In genomic region chrX:106932960-106933537, GRCh38 we compare ENCODE assay signal across 19 cellular contexts. TPM values are rescaled to one million over a fixed set of nuclear protein-coding genes. Genes with fewer than 3 reads are reported as not detected.
A peak's percentile ranks its signal among the peaks of the same experiment; 100 is the strongest.
DNase-seq lines count a peak whose midpoint lies in the region; ATAC-seq, FAIRE-seq and TF ChIP-seq lines count a peak whose summit lies in the region.
"Had no signal": no experiment of that assay in that cellular context is flagged by ENCODE, and none has a peak within 500 bp of the region (broad histone marks: within the 10 kb centered on the region; RNA-seq: fewer than 3 reads in every experiment).

No MANE protein-coding gene starts in this region.

- peaks cover 45% of the 10 kb centered on the region for H3K4me1 Mint-ChIP-seq in Calu3 (ENCODE audit: low read depth, unreplicated experiment)
- no peaks in the 10 kb centered on the region for H3K4me1 Mint-ChIP-seq in activated CD4-positive, alpha-beta memory T cell treated with anti-CD3 and anti-CD28 coated beads, Interleukin-2, amount 10 ng/mL, durations not matched to agents 7 days and 5 days
- H3K4me1 Mint-ChIP-seq: activated CD4-positive, alpha-beta T cell treated with anti-CD3 and anti-CD28 coated beads, Interleukin-2, amount 10 ng/mL, durations not matched to agents 24 days and 14 days; activated T-helper 17 cell treated with anti-CD3 and anti-CD28 coated beads, Interleukin-2, amount 50 U/mL, for 72 hours had no signal

- H3K27me3 ChIP-seq in Loucy (ENCODE audit: insufficient read depth, low read length, poor library complexity, severe bottlenecking) (no peaks in the 10 kb centered on the region), pancreas (no peaks in the 10 kb centered on the region)
- H3K27me3 ChIP-seq: brain microvascular endothelial cell had no signal

- H3K4me1 ChIP-seq in Loucy (ENCODE audit: insufficient read depth, low read length, poor library complexity, severe bottlenecking) (peaks cover 22% of the 10 kb centered on the region), pancreas (peaks cover 0 to 18% (median 0%) of the 10 kb centered on the region in 3 donors)

- peak overlapping the region; percentile 88 for H3K27ac Mint-ChIP-seq in Calu3 (ENCODE audit: unreplicated experiment)
- no peak overlapping the region for H3K27ac Mint-ChIP-seq in activated CD4-positive, alpha-beta memory T cell treated with anti-CD3 and anti-CD28 coated beads, Interleukin-2, amount 10 ng/mL, durations not matched to agents 7 days and 5 days
- H3K27ac Mint-ChIP-seq: activated CD4-positive, alpha-beta T cell treated with anti-CD3 and anti-CD28 coated beads, Interleukin-2, amount 10 ng/mL, durations not matched to agents 24 days and 14 days; activated T-helper 17 cell treated with anti-CD3 and anti-CD28 coated beads, Interleukin-2, amount 50 U/mL, for 72 hours; effector memory CD8-positive, alpha-beta T cell had no signal

- peak overlapping the region; percentile 43 for H3K9ac ChIP-seq in Loucy (ENCODE audit: low read depth, low read length, poor library complexity, severe bottlenecking)

- H3K27ac ChIP-seq in pancreas: peak overlapping the region in 1 of 4 donors; percentile 57
- H3K27ac ChIP-seq: heart right ventricle had no signal

- H3K9me3 ChIP-seq in Loucy (ENCODE audit: insufficient read depth, low read depth, low read length) (no peaks in the 10 kb centered on the region), pancreas (no peaks in the 10 kb centered on the region)
- H3K9me3 ChIP-seq: heart right ventricle had no signal

- POLR2A ChIA-PET in activated CD4-positive, alpha-beta memory T cell treated with anti-CD3 and anti-CD28 coated beads, Interleukin-2, amount 10 ng/mL, durations not matched to agents 7 days and 5 days (lab: Charles Lee): no interaction called here

- H3K4me3 ChIP-seq in Loucy (ENCODE audit: low read length, poor library complexity, severe bottlenecking): peak overlapping the region; percentile 6
- no peak overlapping the region for H3K4me3 ChIP-seq in pancreas
- H3K4me3 ChIP-seq: heart right ventricle had no signal

- H3K9me2 ChIP-seq in Loucy (replicated peaks; ENCODE audit: low read depth, low read length): no peaks in the 10 kb centered on the region

- H3K27me3 Mint-ChIP-seq in Calu3 (ENCODE audit: unreplicated experiment): no peaks in the 10 kb centered on the region
- no peaks in the 10 kb centered on the region for H3K27me3 Mint-ChIP-seq in activated CD4-positive, alpha-beta memory T cell treated with anti-CD3 and anti-CD28 coated beads, Interleukin-2, amount 10 ng/mL, durations not matched to agents 7 days and 5 days
- H3K27me3 Mint-ChIP-seq: activated CD4-positive, alpha-beta T cell treated with anti-CD3 and anti-CD28 coated beads, Interleukin-2, amount 10 ng/mL, durations not matched to agents 24 days and 14 days; activated T-helper 17 cell treated with anti-CD3 and anti-CD28 coated beads, Interleukin-2, amount 50 U/mL, for 72 hours; effector memory CD8-positive, alpha-beta T cell had no signal

- ATAC-seq in left cardiac atrium (peak; percentile 47 to 68), pancreas (peak in 3 of 4 donors; percentile 42 to 52 (median 43)), GM21528 (IDR thresholded peaks at IDR 0.05; ENCODE audit: low FRiP score, unreplicated experiment) (no peak), GM19455 (IDR thresholded peaks at IDR 0.05; ENCODE audit: unreplicated experiment) (no peak)
- ATAC-seq: activated T-helper 17 cell treated with anti-CD3 and anti-CD28 coated beads, Interleukin-2, amount 50 U/mL, for 72 hours; effector memory CD8-positive, alpha-beta T cell had no signal

- no peak overlapping the region for H2AFZ ChIP-seq in Loucy (ENCODE audit: low read length)

- WGBS in pancreas, 2 donors: 52 to 54% methylated on average over 6 of the region's 6 CpGs

- H3K79me2 ChIP-seq in Loucy (ENCODE audit: insufficient read depth, low read length): no peaks in the 10 kb centered on the region

- no peaks in the 10 kb centered on the region for H3F3A ChIP-seq in Loucy (ENCODE audit: low read depth)

- CTCF ChIA-PET in Calu3 (lab: Charles Lee): interaction anchor here (0.9 to 2.1 kb wide), 5 partner anchors 13 to 35 kb away, joined by 3 to 9 read pairs (median 4); no protein-coding TSS in a partner anchor
- CTCF ChIA-PET in activated CD4-positive, alpha-beta memory T cell treated with anti-CD3 and anti-CD28 coated beads, Interleukin-2, amount 10 ng/mL, durations not matched to agents 7 days and 5 days (lab: Charles Lee): interaction anchor here (0.9 kb wide), 1 partner anchor 27 kb away, joined by 3 read pairs; no protein-coding TSS in a partner anchor

- H3K9me3 Mint-ChIP-seq in Calu3 (ENCODE audit: low read depth, unreplicated experiment): no peaks in the 10 kb centered on the region
- H3K9me3 Mint-ChIP-seq in activated CD4-positive, alpha-beta memory T cell treated with anti-CD3 and anti-CD28 coated beads, Interleukin-2, amount 10 ng/mL, durations not matched to agents 7 days and 5 days: no peaks in the 10 kb centered on the region
- H3K9me3 Mint-ChIP-seq: activated CD4-positive, alpha-beta T cell treated with anti-CD3 and anti-CD28 coated beads, Interleukin-2, amount 10 ng/mL, durations not matched to agents 24 days and 14 days; activated T-helper 17 cell treated with anti-CD3 and anti-CD28 coated beads, Interleukin-2, amount 50 U/mL, for 72 hours; effector memory CD8-positive, alpha-beta T cell had no signal

- no TSS peak for BruUV-seq in Calu3 (replicated peaks; lab: Mats Ljungman, UMichigan)

- H3K36me3 ChIP-seq in Loucy (ENCODE audit: insufficient read depth, low read length): no peaks in the 10 kb centered on the region
- no peaks in the 10 kb centered on the region for H3K36me3 ChIP-seq in pancreas
- H3K36me3 ChIP-seq: brain microvascular endothelial cell had no signal

- TF ChIP-seq CTCF in Calu3 (IDR thresholded peaks at IDR 0.05; ENCODE audit: unreplicated experiment): no peak
- no peak for TF ChIP-seq CTCF in Loucy (conservative IDR thresholded peaks at IDR 0.05; ENCODE audit: low read length)
- no peak for TF ChIP-seq CTCF in pancreas (IDR thresholded peaks at IDR 0.05)

- H3K36me3 Mint-ChIP-seq in Calu3 (ENCODE audit: insufficient read depth, unreplicated experiment): peaks cover 15% of the 10 kb centered on the region
- H3K36me3 Mint-ChIP-seq in activated CD4-positive, alpha-beta memory T cell treated with anti-CD3 and anti-CD28 coated beads, Interleukin-2, amount 10 ng/mL, durations not matched to agents 7 days and 5 days (ENCODE audit: low read depth): no peaks in the 10 kb centered on the region

- peak overlapping the region; percentile 39 for H3K4me3 Mint-ChIP-seq in Calu3 (ENCODE audit: low read depth, unreplicated experiment)
- H3K4me3 Mint-ChIP-seq in activated CD4-positive, alpha-beta memory T cell treated with anti-CD3 and anti-CD28 coated beads, Interleukin-2, amount 10 ng/mL, durations not matched to agents 7 days and 5 days: no peak overlapping the region
- H3K4me3 Mint-ChIP-seq: activated CD4-positive, alpha-beta T cell treated with anti-CD3 and anti-CD28 coated beads, Interleukin-2, amount 10 ng/mL, durations not matched to agents 24 days and 14 days; activated T-helper 17 cell treated with anti-CD3 and anti-CD28 coated beads, Interleukin-2, amount 50 U/mL, for 72 hours; effector memory CD8-positive, alpha-beta T cell had no signal

- FAIRE-seq in pancreas (lab: Jason Lieb, UNC): no peak

- no peaks in the 10 kb centered on the region for H4K20me1 ChIP-seq in Loucy (ENCODE audit: insufficient read depth, low read length, poor library complexity, severe bottlenecking)

- peak overlapping the region; percentile 60 for H3K4me2 ChIP-seq in Loucy (ENCODE audit: low read depth, low read length, poor library complexity, severe bottlenecking)

- DNase-seq in Calu3 (no peak), left cardiac atrium (no peak), pancreas (no peak), germinal center (ENCODE audit: low spot score) (no peak)
- no peak for DNase-seq in activated CD4-positive, alpha-beta memory T cell treated with anti-CD3 and anti-CD28 coated beads, Interleukin-2, amount 10 ng/mL, durations not matched to agents 7 days and 5 days
- DNase-seq: activated CD4-positive, alpha-beta T cell treated with anti-CD3 and anti-CD28 coated beads, Interleukin-2, amount 10 ng/mL, durations not matched to agents 24 days and 14 days; effector memory CD8-positive, alpha-beta T cell; GOT3; NCI-H1092; nucleus accumbens had no signal

- intact Hi-C loops in Calu3 (cut with micrococcal nuclease; ENCODE audit: unreplicated experiment): loop anchor here (2.0 kb wide), 3 partner anchors 14 to 38 kb away; no protein-coding TSS in a partner anchor
- intact Hi-C loops in left cardiac atrium (cut with DNase I): no loop called here
- intact Hi-C loops in pancreas (cut with DNase I): no loop called here

RNA-seq across cellular contexts. Expression of gene CLDN2, which starts 12.8 kb away (rescaled TPM):
- total RNA-seq in Calu3 (2022): 17.6 and 24.7 TPM in 2 replicates
- total RNA-seq in left cardiac atrium: under 1 TPM; 0.10 to 0.18 TPM
- total RNA-seq in pancreas: 10 to 100 TPM in 2 of 6 donors, 1 to 10 TPM in 4; 1.4 to 29.3 (median 7.5) TPM
- polyA plus RNA-seq in pancreas: 1 to 10 TPM; 1.7 to 1.9 TPM
- total RNA-seq in activated CD4-positive, alpha-beta memory T cell treated with anti-CD3 and anti-CD28 coated beads, Interleukin-2, amount 10 ng/mL, durations not matched to agents 7 days and 5 days: not detected
- total RNA-seq: activated CD4-positive, alpha-beta T cell treated with anti-CD3 and anti-CD28 coated beads, Interleukin-2, amount 10 ng/mL, durations not matched to agents 24 days and 14 days; activated T-helper 17 cell treated with anti-CD3 and anti-CD28 coated beads, Interleukin-2, amount 50 U/mL, for 72 hours; heart right ventricle; lower leg skin; RPMI7951 had no signal
- polyA plus RNA-seq: BJ had no signal

RNA-seq across cellular contexts. Expression of gene RIPPLY1, which starts 29.9 kb away (rescaled TPM):
- 0.31 TPM in 1 of 2 replicates, not detected in the other for total RNA-seq in Calu3 (2022)
- not detected for total RNA-seq in left cardiac atrium
- not detected for total RNA-seq in pancreas
- polyA plus RNA-seq in pancreas: under 1 TPM in 1 of 2 donors, not detected in 1; 0.23 TPM
- not detected for total RNA-seq in activated CD4-positive, alpha-beta memory T cell treated with anti-CD3 and anti-CD28 coated beads, Interleukin-2, amount 10 ng/mL, durations not matched to agents 7 days and 5 days
- total RNA-seq: activated CD4-positive, alpha-beta T cell treated with anti-CD3 and anti-CD28 coated beads, Interleukin-2, amount 10 ng/mL, durations not matched to agents 24 days and 14 days; activated T-helper 17 cell treated with anti-CD3 and anti-CD28 coated beads, Interleukin-2, amount 50 U/mL, for 72 hours; heart right ventricle; lower leg skin; RPMI7951 had no signal

Comparison
In these comparisons a context has a peak if more than half of its experiments do, and no peak if none do; other contexts are left out.
1. ATAC-seq: peak in left cardiac atrium (2 of 2) and pancreas (3 of 4); none in GM21528 (single experiment) and GM19455 (single experiment).